In genomic region chr16:61968242-61968978, GRCh38 we compare ENCODE assay signal across 2 cellular contexts.
TF ChIP-seq lines count a peak whose summit lies in the region.

No MANE protein-coding gene starts in this region.

TF ChIP-seq in WTC11, 78 proteins besides CTCF, POLR2A, EP300 and RAD21 (continued from another document):
- TF ChIP-seq, protein P1, sequence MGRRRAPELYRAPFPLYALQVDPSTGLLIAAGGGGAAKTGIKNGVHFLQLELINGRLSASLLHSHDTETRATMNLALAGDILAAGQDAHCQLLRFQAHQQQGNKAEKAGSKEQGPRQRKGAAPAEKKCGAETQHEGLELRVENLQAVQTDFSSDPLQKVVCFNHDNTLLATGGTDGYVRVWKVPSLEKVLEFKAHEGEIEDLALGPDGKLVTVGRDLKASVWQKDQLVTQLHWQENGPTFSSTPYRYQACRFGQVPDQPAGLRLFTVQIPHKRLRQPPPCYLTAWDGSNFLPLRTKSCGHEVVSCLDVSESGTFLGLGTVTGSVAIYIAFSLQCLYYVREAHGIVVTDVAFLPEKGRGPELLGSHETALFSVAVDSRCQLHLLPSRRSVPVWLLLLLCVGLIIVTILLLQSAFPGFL (CRISPR knock-in tag; IDR thresholded peaks at IDR 0.05; ENCODE audit: borderline replicate concordance), result no peak
- no peak for TF ChIP-seq ATF2 (CRISPR knock-in tag; IDR thresholded peaks at IDR 0.05; ENCODE audit: borderline replicate concordance, low read depth)
- TF ChIP-seq GABPB1 (CRISPR knock-in tag; IDR thresholded peaks at IDR 0.05), result no peak

TF ChIP-seq in neural cell, 6 proteins besides CTCF, POLR2A, EP300 and RAD21 (continued from another document):
- TF ChIP-seq, protein P2, sequence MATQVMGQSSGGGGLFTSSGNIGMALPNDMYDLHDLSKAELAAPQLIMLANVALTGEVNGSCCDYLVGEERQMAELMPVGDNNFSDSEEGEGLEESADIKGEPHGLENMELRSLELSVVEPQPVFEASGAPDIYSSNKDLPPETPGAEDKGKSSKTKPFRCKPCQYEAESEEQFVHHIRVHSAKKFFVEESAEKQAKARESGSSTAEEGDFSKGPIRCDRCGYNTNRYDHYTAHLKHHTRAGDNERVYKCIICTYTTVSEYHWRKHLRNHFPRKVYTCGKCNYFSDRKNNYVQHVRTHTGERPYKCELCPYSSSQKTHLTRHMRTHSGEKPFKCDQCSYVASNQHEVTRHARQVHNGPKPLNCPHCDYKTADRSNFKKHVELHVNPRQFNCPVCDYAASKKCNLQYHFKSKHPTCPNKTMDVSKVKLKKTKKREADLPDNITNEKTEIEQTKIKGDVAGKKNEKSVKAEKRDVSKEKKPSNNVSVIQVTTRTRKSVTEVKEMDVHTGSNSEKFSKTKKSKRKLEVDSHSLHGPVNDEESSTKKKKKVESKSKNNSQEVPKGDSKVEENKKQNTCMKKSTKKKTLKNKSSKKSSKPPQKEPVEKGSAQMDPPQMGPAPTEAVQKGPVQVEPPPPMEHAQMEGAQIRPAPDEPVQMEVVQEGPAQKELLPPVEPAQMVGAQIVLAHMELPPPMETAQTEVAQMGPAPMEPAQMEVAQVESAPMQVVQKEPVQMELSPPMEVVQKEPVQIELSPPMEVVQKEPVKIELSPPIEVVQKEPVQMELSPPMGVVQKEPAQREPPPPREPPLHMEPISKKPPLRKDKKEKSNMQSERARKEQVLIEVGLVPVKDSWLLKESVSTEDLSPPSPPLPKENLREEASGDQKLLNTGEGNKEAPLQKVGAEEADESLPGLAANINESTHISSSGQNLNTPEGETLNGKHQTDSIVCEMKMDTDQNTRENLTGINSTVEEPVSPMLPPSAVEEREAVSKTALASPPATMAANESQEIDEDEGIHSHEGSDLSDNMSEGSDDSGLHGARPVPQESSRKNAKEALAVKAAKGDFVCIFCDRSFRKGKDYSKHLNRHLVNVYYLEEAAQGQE (IDR thresholded peaks at IDR 0.05; ENCODE audit: borderline replicate concordance), result no peak
- TF ChIP-seq POLR2AphosphoS5 (IDR thresholded peaks at IDR 0.05) (peak; percentile 41), MXI1 (conservative IDR thresholded peaks at IDR 0.05; ENCODE audit: poor library complexity, severe bottlenecking) (no peak), SMC3 (conservative IDR thresholded peaks at IDR 0.05; ENCODE audit: poor library complexity) (no peak)
TF ChIP-seq in neural cell: peak in this region for 1.
